22 cellular contexts compared by ENCODE assay signal in genomic region chr2:212299333-212299732, GRCh38.
"Had no signal": no experiment of that assay in that cellular context is flagged by ENCODE, and none has a peak within 500 bp of the region (broad histone marks: within the 10 kb centered on the region; RNA-seq: fewer than 3 reads in every experiment).

No MANE protein-coding gene starts in this region.

- DNase-seq: cortex of kidney; effector memory CD8-positive, alpha-beta T cell; erythroblast; kidney; natural killer cell; occipital lobe; ovary; posterior cingulate gyrus; psoas muscle; right cardiac atrium; sigmoid colon; stimulated activated CD4-positive, alpha-beta T cell treated with anti-CD3 and anti-CD28 coated beads, Interleukin-2, amount 100 ng/mL, for 24 hours; stimulated activated CD4-positive, alpha-beta T cell treated with anti-CD3 and anti-CD28 coated beads, Interleukin-4, amount 100 ng/mL, for 24 hours; stimulated activated naive CD4-positive, alpha-beta T cell treated with Interleukin-2 at 50 U/mL for 16 hours; stomach; thyroid gland had no signal

- H3K27ac ChIP-seq: ovary, psoas muscle, sigmoid colon, stomach, thyroid gland had no signal

- H3K27me3 ChIP-seq: ovary, sigmoid colon, stomach, thyroid gland had no signal

- H3K36me3 ChIP-seq: ovary, sigmoid colon, stomach, thyroid gland had no signal

- H3K9me3 ChIP-seq: ovary, psoas muscle, sigmoid colon, stomach, thyroid gland had no signal

- ATAC-seq: effector memory CD8-positive, alpha-beta T cell; left lobe of liver; natural killer cell; psoas muscle; right cardiac atrium; stimulated activated effector memory CD8-positive, alpha-beta T cell treated with anti-CD3 and anti-CD28 coated beads, Interleukin-12 subunit alpha, Interleukin-12 subunit beta, amount 100 ng/mL, for 72 hours had no signal

- H3K4me3 ChIP-seq: lung, ovary, psoas muscle, sigmoid colon, stomach, thyroid gland had no signal

- H3K4me1 ChIP-seq: psoas muscle, sigmoid colon, stomach, thyroid gland had no signal

- FAIRE-seq: endometrium, frontal cortex, kidney, urothelium cell line had no signal
